Comparison of ENCODE assay signal across 15 cellular contexts in the genomic region with DNA sequence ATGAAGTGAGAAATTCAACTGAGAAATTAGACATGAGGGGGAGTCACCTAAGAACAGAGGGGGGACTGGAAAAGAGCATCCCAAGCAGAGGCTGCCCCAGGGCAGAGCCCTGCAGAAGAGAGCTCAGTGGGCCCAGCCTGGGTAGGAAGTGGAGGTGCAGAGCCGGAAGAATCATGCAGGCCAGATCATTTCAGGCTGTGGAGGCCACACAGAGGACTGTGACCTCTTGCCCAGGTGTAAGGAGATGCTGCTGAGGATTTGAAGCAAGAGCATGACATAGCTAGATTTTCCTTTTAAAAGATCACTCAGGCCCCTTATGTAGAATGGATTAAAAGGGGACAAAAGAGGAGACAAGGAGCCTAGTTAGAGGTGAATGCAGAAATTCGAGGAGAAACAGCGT.
DNase-seq lines count a peak whose midpoint lies in the region; ATAC-seq and TF ChIP-seq lines count a peak whose summit lies in the region.
"Had no signal": no experiment of that assay in that cellular context is flagged by ENCODE, and none has a peak within 500 bp of the region (broad histone marks: within the 10 kb centered on the region; RNA-seq: fewer than 3 reads in every experiment).

No MANE protein-coding gene starts in this region.

- H2BK12ac ChIP-seq in H9 (ENCODE audit: insufficient read length, low read depth, low read length): no peak overlapping the region

- no peak overlapping the region for H3K23ac ChIP-seq in H9 (ENCODE audit: insufficient read length, low read depth, low read length)

- no peak overlapping the region; the same call in 1 of the 2 replicates for H3K14ac ChIP-seq in H9 (ENCODE audit: insufficient read depth, low read length)

- H3K9ac ChIP-seq in H9 (ENCODE audit: extremely low read depth, insufficient read length, low read length): no peak overlapping the region
- H3K9ac ChIP-seq: BLaER1 had no signal

- no peaks in the 10 kb centered on the region for H4K20me1 ChIP-seq in H9 (ENCODE audit: control insufficient read depth, insufficient read depth, insufficient read length)
- H4K20me1 ChIP-seq: BLaER1 had no signal

- no peaks in the 10 kb centered on the region for H3K27me3 ChIP-seq in H9 (ENCODE audit: insufficient read depth, low read length)
- H3K27me3 ChIP-seq: BLaER1 had no signal

- no peak overlapping the region for H2BK20ac ChIP-seq in H9 (ENCODE audit: low read depth, low read length, poor library complexity, severe bottlenecking)

- no peak for DNase-seq in activated CD4-positive, alpha-beta T cell treated with anti-CD3 and anti-CD28 coated beads, Interleukin-2, amount 10 ng/mL, durations not matched to agents 7 days and 5 days
- DNase-seq in activated CD4-positive, alpha-beta T cell treated with anti-CD3 and anti-CD28 coated beads, Interleukin-2, amount 50 U/mL, for 1 hour: no peak
- DNase-seq in H9 (no peak), neural crest cell (ENCODE audit: low read depth, low spot score) (no peak), midbrain (lab: John Stamatoyannopoulos, UW) (no peak)
- DNase-seq: mucosa of descending colon, NCI-H69, occipital lobe had no signal

- H3K9me3 ChIP-seq in H9 (ENCODE audit: control insufficient read depth, low read depth, low read length): no peaks in the 10 kb centered on the region
- H3K9me3 ChIP-seq: mucosa of descending colon had no signal

- no peak overlapping the region for H4K8ac ChIP-seq in H9 (replicated peaks; ENCODE audit: insufficient read length, low read depth, low read length)

- H4K91ac ChIP-seq in H9 (ENCODE audit: insufficient read length, low read depth, low read length): no peak overlapping the region

- no peak overlapping the region for H3K4me2 ChIP-seq in H9 (ENCODE audit: insufficient read depth, insufficient read length, low read length)

- peaks cover 18% of the 10 kb centered on the region for H3K4me1 Mint-ChIP-seq in activated CD4-positive, alpha-beta T cell treated with anti-CD3 and anti-CD28 coated beads, Interleukin-2, amount 10 ng/mL, durations not matched to agents 7 days and 5 days
- H3K4me1 Mint-ChIP-seq in H9 (peaks cover 10 to 15% of the 10 kb centered on the region in 2 experiments), neural crest cell (peaks cover 59% of the 10 kb centered on the region)
- H3K4me1 Mint-ChIP-seq in activated T-helper 17 cell treated with anti-CD3 and anti-CD28 coated beads, Interleukin-2, amount 50 U/mL, for 72 hours: peaks cover 16% of the 10 kb centered on the region

- H2BK15ac ChIP-seq in H9 (ENCODE audit: low read depth, low read length): no peak overlapping the region

- WGBS in H9 (ENCODE audit: extremely low coverage, insufficient read length, low lambda C conversion rate): no CpG with 5 or more reads among the region's 3 CpGs

- H3K36me3 Mint-ChIP-seq in activated CD4-positive, alpha-beta T cell treated with anti-CD3 and anti-CD28 coated beads, Interleukin-2, amount 10 ng/mL, durations not matched to agents 7 days and 5 days (ENCODE audit: low read depth): no peaks in the 10 kb centered on the region
- peaks cover 0 to 8% (median 0%) of the 10 kb centered on the region in 3 experiments; a peak in 4 of 7 replicates for H3K36me3 Mint-ChIP-seq in H9 (ENCODE audit: insufficient read depth in 1 of 3, low read depth in 3 of 3)
- H3K36me3 Mint-ChIP-seq in activated T-helper 17 cell treated with anti-CD3 and anti-CD28 coated beads, Interleukin-2, amount 50 U/mL, for 72 hours (ENCODE audit: low read depth): no peaks in the 10 kb centered on the region
- peaks cover 5% of the 10 kb centered on the region for H3K36me3 Mint-ChIP-seq in neural crest cell (ENCODE audit: low read depth)

- no peak overlapping the region for H4K5ac ChIP-seq in H9 (ENCODE audit: insufficient read length, low read depth, low read length)

- H2AFZ ChIP-seq in H9 (ENCODE audit: low read length): no peak overlapping the region

- peak overlapping the region; percentile 50 for H3K27ac Mint-ChIP-seq in activated CD4-positive, alpha-beta T cell treated with anti-CD3 and anti-CD28 coated beads, Interleukin-2, amount 10 ng/mL, durations not matched to agents 7 days and 5 days
- H3K27ac Mint-ChIP-seq in H9 (peak overlapping the region in 2 of 3 experiments; percentile 32 to 88; a peak in 3 of 7 replicates), neural crest cell (ENCODE audit: unreplicated experiment) (peak overlapping the region; percentile 8)
- H3K27ac Mint-ChIP-seq in activated T-helper 17 cell treated with anti-CD3 and anti-CD28 coated beads, Interleukin-2, amount 50 U/mL, for 72 hours: peak overlapping the region; percentile 86

- H3K79me2 ChIP-seq in H9 (ENCODE audit: insufficient read depth, low read length): no peaks in the 10 kb centered on the region

- no peak overlapping the region for H3K4me3 Mint-ChIP-seq in activated CD4-positive, alpha-beta T cell treated with anti-CD3 and anti-CD28 coated beads, Interleukin-2, amount 10 ng/mL, durations not matched to agents 7 days and 5 days
- H3K4me3 Mint-ChIP-seq in H9: peak overlapping the region in 1 of 2 experiments; percentile 16; a peak in 1 of 5 replicates
- H3K4me3 Mint-ChIP-seq in activated T-helper 17 cell treated with anti-CD3 and anti-CD28 coated beads, Interleukin-2, amount 50 U/mL, for 72 hours: peak overlapping the region; percentile 59
- H3K4me3 Mint-ChIP-seq in neural crest cell: no peak overlapping the region

- H3K79me1 ChIP-seq in H9 (ENCODE audit: insufficient read depth, low read depth, low read length, poor library complexity, severe bottlenecking): no peaks in the 10 kb centered on the region

- no peak overlapping the region for H2BK120ac ChIP-seq in H9 (ENCODE audit: low read depth, low read length, poor library complexity, severe bottlenecking)

- no peak overlapping the region for H3T11ph ChIP-seq in H9 (ENCODE audit: low read length)

- TF ChIP-seq CTCF in H9 (conservative IDR thresholded peaks at IDR 0.05) (no peak), neural crest cell (conservative IDR thresholded peaks at IDR 0.05) (no peak)

- CTCF ChIA-PET in activated CD4-positive, alpha-beta T cell treated with anti-CD3 and anti-CD28 coated beads, Interleukin-2, amount 10 ng/mL, durations not matched to agents 7 days and 5 days (lab: Charles Lee): interaction anchor here (1.1 to 2.3 kb wide), 3 partner anchors 9 to 132 kb away, joined by 3 to 6 read pairs (median 4); no protein-coding TSS in a partner anchor

- no peak overlapping the region for H3K27ac ChIP-seq in H9 (ENCODE audit: insufficient read length, low read depth, low read length)
- H3K27ac ChIP-seq: BLaER1, epithelial cell of prostate had no signal

- H3K27me3 Mint-ChIP-seq in activated CD4-positive, alpha-beta T cell treated with anti-CD3 and anti-CD28 coated beads, Interleukin-2, amount 10 ng/mL, durations not matched to agents 7 days and 5 days: peaks cover 14% of the 10 kb centered on the region
- H3K27me3 Mint-ChIP-seq in H9 (ENCODE audit: low read depth): no peaks in the 10 kb centered on the region
- H3K27me3 Mint-ChIP-seq in activated T-helper 17 cell treated with anti-CD3 and anti-CD28 coated beads, Interleukin-2, amount 50 U/mL, for 72 hours: peaks cover 11% of the 10 kb centered on the region
- no peaks in the 10 kb centered on the region for H3K27me3 Mint-ChIP-seq in neural crest cell (ENCODE audit: low read depth)
- H3K27me3 Mint-ChIP-seq: central memory CD8-positive, alpha-beta T cell had no signal

- H3K56ac ChIP-seq in H9 (ENCODE audit: insufficient read length, low read depth, low read length): no peak overlapping the region

- no peak overlapping the region for H2BK5ac ChIP-seq in H9 (ENCODE audit: insufficient read length, low read length)

- POLR2A ChIA-PET in activated CD4-positive, alpha-beta T cell treated with anti-CD3 and anti-CD28 coated beads, Interleukin-2, amount 10 ng/mL, durations not matched to agents 7 days and 5 days (lab: Charles Lee): no interaction called here

- peaks cover 5% of the 10 kb centered on the region; the same call in 1 of the 2 replicates for H3K4me1 ChIP-seq in H9 (ENCODE audit: insufficient read depth, low read length)

- H3K4ac ChIP-seq in H9 (ENCODE audit: low read depth, low read length): no peak overlapping the region

- H3K9me3 Mint-ChIP-seq in activated CD4-positive, alpha-beta T cell treated with anti-CD3 and anti-CD28 coated beads, Interleukin-2, amount 10 ng/mL, durations not matched to agents 7 days and 5 days: peaks cover 2% of the 10 kb centered on the region
- peaks cover 0 to 3% of the 10 kb centered on the region in 2 experiments; a peak in 2 of 5 replicates for H3K9me3 Mint-ChIP-seq in H9
- no peaks in the 10 kb centered on the region for H3K9me3 Mint-ChIP-seq in activated T-helper 17 cell treated with anti-CD3 and anti-CD28 coated beads, Interleukin-2, amount 50 U/mL, for 72 hours
- H3K9me3 Mint-ChIP-seq in neural crest cell: no peaks in the 10 kb centered on the region
- H3K9me3 Mint-ChIP-seq: central memory CD8-positive, alpha-beta T cell had no signal

- ATAC-seq in activated T-helper 17 cell treated with anti-CD3 and anti-CD28 coated beads, Interleukin-2, amount 50 U/mL, for 72 hours (replicated peaks): no peak
- ATAC-seq in HG02798 (IDR thresholded peaks at IDR 0.05; ENCODE audit: poor library complexity, unreplicated experiment) (no peak), GM21447 (IDR thresholded peaks at IDR 0.05; ENCODE audit: unreplicated experiment) (no peak)
- ATAC-seq: mucosa of descending colon, Right ventricle myocardium inferior had no signal

- H3K23me2 ChIP-seq in H9 (ENCODE audit: insufficient read length, low read depth, low read length, poor library complexity, severe bottlenecking): no peaks in the 10 kb centered on the region

- no peak overlapping the region for H2AK5ac ChIP-seq in H9 (ENCODE audit: insufficient read length, low read length)

- no peak overlapping the region for H3K18ac ChIP-seq in H9 (ENCODE audit: insufficient read length, low read depth, low read length)

Comparison
In these comparisons a context has a peak if more than half of its experiments do, and no peak if none do; other contexts are left out.
1. H3K27ac Mint-ChIP-seq: peak in every context shown above with its lines; median percentile 86 in activated T-helper 17 cell treated with anti-CD3 and anti-CD28 coated beads, Interleukin-2, amount 50 U/mL, for 72 hours; 60 in H9; 50 in activated CD4-positive, alpha-beta T cell treated with anti-CD3 and anti-CD28 coated beads, Interleukin-2, amount 10 ng/mL, durations not matched to agents 7 days and 5 days; 8 in neural crest cell.